In the genomic region with DNA sequence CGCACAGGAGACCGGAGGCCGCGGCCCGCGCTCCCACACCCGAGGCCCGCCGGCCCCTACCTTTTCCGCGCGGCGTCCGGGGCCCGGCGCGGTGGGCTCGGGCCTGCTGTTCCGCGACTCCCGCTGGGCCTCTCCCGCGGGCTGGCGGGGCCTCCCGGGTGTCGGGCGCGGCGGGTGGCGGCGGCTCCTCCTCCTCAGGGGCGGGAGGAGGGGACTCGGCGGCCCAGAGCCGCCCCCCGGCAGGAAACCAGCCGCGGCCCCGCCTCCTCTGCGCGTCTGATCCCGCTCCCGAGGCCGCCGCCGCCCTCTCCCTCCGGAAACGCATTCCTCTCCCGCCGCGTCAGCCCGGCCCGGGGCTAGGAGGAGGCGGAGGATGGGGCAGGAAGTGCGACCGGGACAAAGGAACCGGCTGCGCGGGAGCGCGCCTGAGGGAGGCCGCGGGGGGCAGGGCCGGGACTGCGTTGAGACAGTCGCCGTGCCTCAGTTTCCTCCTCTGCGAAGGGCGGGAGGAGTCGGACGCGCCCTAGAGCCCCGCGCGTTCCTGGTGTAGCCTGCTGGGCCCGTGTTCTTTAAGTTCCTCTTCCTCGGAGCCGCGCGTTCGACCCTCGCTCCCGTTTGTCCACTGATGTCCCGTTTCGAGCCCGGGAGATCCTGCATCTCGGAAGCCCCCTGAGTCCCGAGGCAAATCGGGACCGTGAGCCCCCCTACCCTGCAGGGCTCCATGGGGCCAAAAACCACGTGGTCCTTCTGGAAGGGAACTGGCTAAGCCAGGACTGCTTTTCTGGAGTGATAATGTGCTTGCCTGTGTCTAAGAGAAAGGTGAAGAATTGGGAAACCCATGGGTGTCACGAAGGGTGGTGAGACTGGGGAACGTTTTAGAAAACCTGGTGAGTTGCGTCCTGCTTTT, we compare ENCODE assay signal across 8 cellular contexts. TPM values are rescaled to one million over a fixed set of nuclear protein-coding genes. Genes with fewer than 3 reads are reported as not detected.
DNase-seq lines count a peak whose midpoint lies in the region; ATAC-seq and TF ChIP-seq lines count a peak whose summit lies in the region.

A gene (minus strand): TSS at position 146 of the 907 bp plus-strand sequence. CDS start 22,672 bp downstream, outside the sequence.

- H3K27me3 ChIP-seq in KMS-11 (ENCODE audit: insufficient read depth, low read depth), result no peaks in the 10 kb centered on the region
- H3K27me3 ChIP-seq in Panc1 (ENCODE audit: control insufficient read depth, insufficient read depth, low read length), result no peaks in the 10 kb centered on the region
- no peaks in the 10 kb centered on the region for H3K27me3 ChIP-seq in esophagus squamous epithelium

- CTCF ChIA-PET in Panc1 (lab: Charles Lee), result interaction anchor here (1.6 kb wide), 1 partner anchor 51 kb away, joined by 4 read pairs; no protein-coding TSS in a partner anchor

- H3K36me3 ChIP-seq in KMS-11 (ENCODE audit: insufficient read depth) (no peaks in the 10 kb centered on the region), Panc1 (ENCODE audit: control insufficient read depth, insufficient read depth, low read length) (peaks cover 4% of the 10 kb centered on the region), esophagus squamous epithelium (no peaks in the 10 kb centered on the region)

- no peaks in the 10 kb centered on the region for H4K20me1 ChIP-seq in KMS-11 (ENCODE audit: insufficient read depth)

- TF ChIP-seq POLR2A in esophagus squamous epithelium (IDR thresholded peaks at IDR 0.05), result peak in 3 of 4 donors; percentile 94 to 98 (median 96)

- 0% methylated on average over 3 to 13 of the region's 94 CpGs for WGBS in esophagus squamous epithelium, 2 donors

- H3K27ac ChIP-seq in KMS-11 (peak within 1 kb of the TSS; percentile 45), Panc1 (ENCODE audit: low read length) (peak within 1 kb of the TSS; percentile 100), esophagus squamous epithelium (peak within 1 kb of the TSS; percentile 95 to 98 (median 96))

- intact Hi-C loops in Panc1 (cut with micrococcal nuclease; ENCODE audit: unreplicated experiment), result no loop called here
- intact Hi-C loops in esophagus squamous epithelium (cut with DNase I), result no loop called here

- peaks cover 32% of the 10 kb centered on the region; the same call in 1 of the 2 replicates for H3K79me2 ChIP-seq in KMS-11 (ENCODE audit: insufficient read depth, low read depth)

- peak within 1 kb of the TSS; percentile 98 for H3K4me2 ChIP-seq in KMS-11

- H3K4me1 ChIP-seq in KMS-11 (ENCODE audit: low read depth, poor library complexity, severe bottlenecking) (peaks cover 48% of the 10 kb centered on the region), Panc1 (ENCODE audit: control insufficient read depth, insufficient read depth, low read length) (peaks cover 34% of the 10 kb centered on the region), esophagus squamous epithelium (peaks cover 19 to 85% (median 30%) of the 10 kb centered on the region in 3 donors)

- H3K4me3 ChIP-seq in KMS-11 (IDR thresholded peaks at IDR 0.05; ENCODE audit: insufficient read depth, low read depth, low read length), result peak within 1 kb of the TSS; percentile 35
- peak within 1 kb of the TSS; percentile 77 to 89 for H3K4me3 ChIP-seq in Panc1 (ENCODE audit: low read depth in 2 of 2, low read length in 2 of 2)
- H3K4me3 ChIP-seq in esophagus squamous epithelium, result peak within 1 kb of the TSS; percentile 72 to 98 (median 94)

- H3K9me3 ChIP-seq in Panc1 (ENCODE audit: control insufficient read depth, insufficient read depth, low read depth, low read length) (no peaks in the 10 kb centered on the region), esophagus squamous epithelium (no peaks in the 10 kb centered on the region)

- ATAC-seq in GM21717 (IDR thresholded peaks at IDR 0.05; ENCODE audit: unreplicated experiment) (peak; percentile 63), Panc1 (peak; percentile 79)

- H3K9ac ChIP-seq in KMS-11, result peak within 1 kb of the TSS; percentile 84

- in situ Hi-C loops in Panc1 (cut with HindIII; ENCODE audit: low pct_unique_long_range_greater_than_20kb, low sequenced_read_pairs), result no loop called here

- peak within 1 kb of the TSS; percentile 100 for H2AFZ ChIP-seq in KMS-11 (ENCODE audit: low read depth)

- TF ChIP-seq CTCF in KMS-11 (conservative IDR thresholded peaks at IDR 0.05; ENCODE audit: low read depth, low read length) (no peak), Panc1 (IDR thresholded peaks at IDR 0.05) (no peak), esophagus squamous epithelium (IDR thresholded peaks at IDR 0.05) (no peak)

- BruUV-seq in Panc1 (replicated peaks; lab: Mats Ljungman, UMichigan), result no TSS peak

- POLR2A ChIA-PET in Panc1 (lab: Charles Lee), result interaction anchor here (0.7 to 1.9 kb wide), 3 partner anchors 22 to 329 kb away, joined by 3 to 12 read pairs (median 4); no protein-coding TSS in a partner anchor

- peak; percentile 67 for DNase-seq in DMS153 treated with DMSO at 0.1 percent for 48 hours (lab: John Stamatoyannopoulos, UW; ENCODE audit: unreplicated experiment)
- no peak for DNase-seq in Panc1 (ENCODE audit: low read depth, low spot score)
- DNase-seq in activated T-helper 1 cell treated with Interleukin-2 at 50 U/mL for 16 hours (ENCODE audit: low read depth), result peak; percentile 79
- peak; percentile 68 for DNase-seq in esophagus squamous epithelium (lab: John Stamatoyannopoulos, UW)
- peak; percentile 97 for DNase-seq in myocyte (ENCODE audit: low read depth)
- peak; percentile 63 to 81 for DNase-seq in stimulated activated CD8-positive, alpha-beta memory T cell treated with anti-CD3 and anti-CD28 coated beads, Interleukin-7, amount 100 ng/mL, for 4 hours (ENCODE audit: low read depth in 2 of 2)

RNA-seq across cellular contexts. Expression of the gene that starts here (rescaled TPM):
- total RNA-seq in Panc1 (2021; ENCODE audit: unreplicated experiment) (803 TPM), esophagus squamous epithelium (100 to 1,000 TPM in 3 of 4 donors, 10 to 100 TPM in 1; 70.5 to 323 (median 161) TPM), myocyte (954 and 1,245 TPM in 2 replicates)
- 484 TPM for polyA plus RNA-seq in Panc1 (2012; ENCODE audit: insufficient read length)
- polyA plus RNA-seq in myocyte (2012), result 869 TPM

Comparison
In these comparisons a context has a peak if more than half of its experiments do, and no peak if none do; other contexts are left out.
1. H3K27ac ChIP-seq: peak in every context shown above with its lines; median percentile 100 in Panc1; 96 in esophagus squamous epithelium; 45 in KMS-11.
2. H3K4me3 ChIP-seq: peak in every context shown above with its lines; median percentile 94 in esophagus squamous epithelium; 83 in Panc1; 35 in KMS-11.